13 cellular contexts compared by ENCODE assay signal in the genomic region with DNA sequence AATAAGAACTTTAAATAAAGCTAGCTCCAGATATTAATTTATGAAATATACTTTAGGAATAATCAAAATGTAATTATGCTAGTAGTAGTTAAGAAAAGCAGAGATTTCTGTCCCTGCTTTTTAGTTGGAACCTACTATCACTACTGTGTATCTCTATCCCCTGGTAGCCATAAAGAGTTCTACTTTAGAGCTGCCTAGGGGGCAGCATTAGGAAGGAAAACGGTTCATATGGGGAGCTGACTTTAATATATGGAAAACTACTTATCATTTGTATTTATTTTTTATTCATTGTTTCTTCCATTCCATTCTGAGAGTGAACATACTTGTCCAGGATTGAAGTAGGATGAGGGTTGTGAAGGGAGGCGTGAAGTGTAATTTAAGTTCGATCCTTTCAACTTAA. TPM values are rescaled to one million over a fixed set of nuclear protein-coding genes. Genes with fewer than 3 reads are reported as not detected.
DNase-seq lines count a peak whose midpoint lies in the region; FAIRE-seq and TF ChIP-seq lines count a peak whose summit lies in the region.
"Had no signal": no experiment of that assay in that cellular context is flagged by ENCODE, and none has a peak within 500 bp of the region (broad histone marks: within the 10 kb centered on the region; RNA-seq: fewer than 3 reads in every experiment).

No MANE protein-coding gene starts in this region.

- no peaks in the 10 kb centered on the region for H3K27me3 ChIP-seq in OCI-LY1 (ENCODE audit: insufficient read depth, low read length)
- H3K27me3 ChIP-seq: suprapubic skin had no signal

- H3F3A ChIP-seq in OCI-LY1 (ENCODE audit: insufficient read depth, low read length) = no peaks in the 10 kb centered on the region

- CTCF ChIA-PET in GM10248 (lab: Yijun Ruan, JAX) = interaction anchor here (1.2 kb wide), 1 partner anchor 9 kb away, joined by 3 read pairs; no protein-coding TSS in a partner anchor

- POLR2A ChIA-PET in GM10248 (lab: Yijun Ruan, JAX) = no interaction called here

- H3K36me3 Mint-ChIP-seq in osteocyte (ENCODE audit: unreplicated experiment) = peaks cover 55% of the 10 kb centered on the region

- no peak overlapping the region for H2AFZ ChIP-seq in OCI-LY1 (ENCODE audit: low read length)

- H3K4me1 ChIP-seq in OCI-LY1 (ENCODE audit: insufficient read depth, low read length, severe bottlenecking) = no peaks in the 10 kb centered on the region

- H3K4me3 ChIP-seq in OCI-LY1 (ENCODE audit: low read depth, low read length, poor library complexity, severe bottlenecking) = no peak overlapping the region
- H3K4me3 ChIP-seq: suprapubic skin had no signal

- peak; percentile 51 for DNase-seq in DMS53 (lab: John Stamatoyannopoulos, UW)
- peak; percentile 27 for DNase-seq in dermis blood vessel endothelial cell
- DNase-seq in osteocyte (ENCODE audit: extremely low spot score, unreplicated experiment) = no peak
- DNase-seq in GM10248 (ENCODE audit: extremely low spot score) = no peak
- DNase-seq in HTR-8/SVneo (ENCODE audit: insufficient read length, low spot score) = no peak
- DNase-seq in UCSD-AML1 (lab: John Stamatoyannopoulos, UW; ENCODE audit: unreplicated experiment) = no peak
- DNase-seq in GM13976 (ENCODE audit: low spot score) = no peak
- DNase-seq: activated CD8-positive, alpha-beta memory T cell treated with anti-CD3 and anti-CD28 coated beads, Interleukin-2, amount 50 U/mL, for 48 hours; DMS79 treated with DMSO at 0.1 percent for 48 hours; left ventricle myocardium superior; stimulated activated CD4-positive, alpha-beta T cell treated with anti-CD3 and anti-CD28 coated beads, Interleukin-4, amount 100 ng/mL, for 4 hours had no signal

- no peaks in the 10 kb centered on the region for H4K20me1 ChIP-seq in OCI-LY1 (ENCODE audit: insufficient read depth, low read length)

- H3K79me2 ChIP-seq in OCI-LY1 (ENCODE audit: insufficient read depth, low read length) = no peaks in the 10 kb centered on the region

- H3K9me3 Mint-ChIP-seq in osteocyte (ENCODE audit: unreplicated experiment) = no peaks in the 10 kb centered on the region

- no peaks in the 10 kb centered on the region for H3K9me3 ChIP-seq in OCI-LY1 (ENCODE audit: low read length)
- H3K9me3 ChIP-seq: suprapubic skin had no signal

- peaks cover 48% of the 10 kb centered on the region for H3K4me1 Mint-ChIP-seq in osteocyte (ENCODE audit: unreplicated experiment)

- TF ChIP-seq CTCF in OCI-LY1 (IDR thresholded peaks at IDR 0.05; ENCODE audit: low read length) (0 out of 2 replicates have a peak, but pooled peaks have one; percentile 7), osteocyte (IDR thresholded peaks at IDR 0.05) (peak; percentile 42), GM10248 (IDR thresholded peaks at IDR 0.05; ENCODE audit: control extremely low read depth, extremely low read depth, low read depth, missing control alignments) (no peak), GM13976 (IDR thresholded peaks at IDR 0.05; ENCODE audit: borderline replicate concordance, control extremely low read depth, extremely low read depth, insufficient read depth, missing control alignments) (no peak)

- H3K4me3 Mint-ChIP-seq in osteocyte (ENCODE audit: unreplicated experiment) = no peak overlapping the region

- H3K27me3 Mint-ChIP-seq in osteocyte (ENCODE audit: unreplicated experiment) = no peaks in the 10 kb centered on the region

- no peak overlapping the region for H3K9ac ChIP-seq in OCI-LY1 (ENCODE audit: low read length)

- in situ Hi-C loops in GM13976 (cut with MboI; ENCODE audit: low sequenced_read_pairs, unreplicated experiment) = no loop called here

- H3K27ac ChIP-seq in OCI-LY1 (ENCODE audit: low read depth, low read length, poor library complexity, severe bottlenecking) = no peak overlapping the region
- H3K27ac ChIP-seq: suprapubic skin had no signal

- H3K4me2 ChIP-seq in OCI-LY1 (ENCODE audit: low read length) = no peak overlapping the region

- no peak for FAIRE-seq in HTR-8/SVneo (lab: Jason Lieb, UNC)

- H3K9me2 ChIP-seq in OCI-LY1 (ENCODE audit: low read depth, low read length) = no peaks in the 10 kb centered on the region

- H3K27ac Mint-ChIP-seq in osteocyte (ENCODE audit: unreplicated experiment) = peak overlapping the region; percentile 28

- H3K36me3 ChIP-seq in OCI-LY1 (ENCODE audit: insufficient read depth, low read length) = no peaks in the 10 kb centered on the region

RNA-seq across cellular contexts. Expression of a gene that starts 40.9 kb away (rescaled TPM):
- total RNA-seq in dermis blood vessel endothelial cell (12.4 and 14.9 TPM in 2 replicates), osteocyte (60.0 and 65.7 TPM in 2 replicates)

Comparison
In these comparisons a context has a peak if more than half of its experiments do, and no peak if none do; other contexts are left out.
1. DNase-seq: peak in DMS53 (single experiment) and dermis blood vessel endothelial cell (single experiment); none in osteocyte (single experiment), GM10248 (single experiment), HTR-8/SVneo (single experiment), UCSD-AML1 (single experiment) and GM13976 (single experiment).
2. CTCF ChIP-seq: peak in OCI-LY1 (single experiment) and osteocyte (single experiment); none in GM10248 (single experiment) and GM13976 (single experiment).